17 cellular contexts compared by ENCODE assay signal in the genomic region with DNA sequence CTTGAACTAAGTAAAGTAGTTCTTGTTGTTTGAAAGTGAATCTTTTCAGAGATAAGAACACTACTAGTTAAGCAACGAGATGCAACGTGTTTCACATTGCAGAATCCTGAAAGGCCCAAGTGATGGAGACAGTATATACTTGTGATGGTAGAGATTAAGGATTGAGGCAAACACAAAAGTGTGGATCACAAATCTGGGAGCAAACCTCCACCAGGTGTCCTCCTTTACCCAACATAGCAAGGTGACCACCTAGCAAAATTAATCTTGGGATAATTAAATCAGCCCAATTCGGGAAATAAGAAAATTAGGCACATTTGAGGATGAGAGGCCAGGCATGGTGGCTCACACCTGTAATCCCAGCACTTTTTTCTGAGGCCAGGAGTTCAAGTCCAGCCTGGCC.
DNase-seq lines count a peak whose midpoint lies in the region; ATAC-seq, FAIRE-seq and TF ChIP-seq lines count a peak whose summit lies in the region.
"Had no signal": no experiment of that assay in that cellular context is flagged by ENCODE, and none has a peak within 500 bp of the region (broad histone marks: within the 10 kb centered on the region; RNA-seq: fewer than 3 reads in every experiment).

No MANE protein-coding gene starts in this region.

- intact Hi-C loops in GM12878 (cut with micrococcal nuclease; ENCODE audit: unreplicated experiment), result no loop called here

- in situ Hi-C loops in GM12878 (cut with MboI), result no loop called here

- H3K4me1 ChIP-seq in GM12878 (ENCODE audit: control insufficient read depth, insufficient read depth, low read length), result no peaks in the 10 kb centered on the region
- H3K4me1 ChIP-seq: suprapubic skin had no signal

- H3K4me2 ChIP-seq in GM12878 (ENCODE audit: control insufficient read depth, insufficient read depth), result no peak overlapping the region

- no peak for TF ChIP-seq POLR2A in GM12878 (IDR thresholded peaks at IDR 0.05; ENCODE audit: low read depth, low read length)

- H3K4me3 Mint-ChIP-seq in neural crest cell, result no peak overlapping the region
- H3K4me3 Mint-ChIP-seq: activated B cell treated with CpG ODN at 0.5 μM for 24 hours; activated naive CD8-positive, alpha-beta T cell treated with anti-CD3 and anti-CD28 coated beads, Interleukin-2, amount 50 U/mL, for 24 hours; immature natural killer cell had no signal

- SMC1A ChIA-PET in GM12878 (lab: Charles Lee; ENCODE audit: uncharacterized antibody, unreplicated experiment), result interaction anchor here (1.3 to 1.4 kb wide), 2 partner anchors 10 to 11 kb away, joined by 3 to 4 read pairs; no protein-coding TSS in a partner anchor

- CTCF ChIA-PET in GM12878 (lab: Yijun Ruan, JAX), result interaction anchor here (1.1 kb wide), 1 partner anchor 12 kb away, joined by 3 read pairs; no protein-coding TSS in a partner anchor

- no peaks in the 10 kb centered on the region for H3K27me3 ChIP-seq in GM12878 (replicated peaks in 1 of 2; ENCODE audit: control insufficient read depth in 2 of 2, insufficient read depth in 2 of 2, low read length in 1 of 2)
- H3K27me3 ChIP-seq: suprapubic skin had no signal

- 7% methylated on average over 3 of the region's 3 CpGs for WGBS in GM12878 (ENCODE audit: insufficient coverage, insufficient replicate concordance, low lambda C conversion rate, missing lambda C conversion rate)

- TF ChIP-seq EP300 in Ishikawa (IDR thresholded peaks at IDR 0.05; ENCODE audit: borderline replicate concordance), result no peak
- no peak for TF ChIP-seq EP300 in GM12878 (IDR thresholded peaks at IDR 0.05; ENCODE audit: borderline replicate concordance in 1 of 2, control insufficient read depth in 1 of 2, low read depth in 2 of 2, low read length in 2 of 2)

- H3K9me3 ChIP-seq in GM12878 (replicated peaks; ENCODE audit: control insufficient read depth, insufficient read depth, low read length), result no peaks in the 10 kb centered on the region
- H3K9me3 ChIP-seq: suprapubic skin had no signal

- no TSS peak for BruUV-seq in GM12878 (replicated peaks; lab: Mats Ljungman, UMichigan)

- H3K36me3 ChIP-seq in GM12878 (ENCODE audit: control insufficient read depth in 2 of 2, insufficient read depth in 2 of 2, low read length in 1 of 2), result no peaks in the 10 kb centered on the region
- H3K36me3 ChIP-seq: suprapubic skin had no signal

- no peaks in the 10 kb centered on the region for H3K79me2 ChIP-seq in GM12878 (ENCODE audit: control insufficient read depth, insufficient read depth, low read length)

- H3K9me3 Mint-ChIP-seq in neural crest cell, result peaks cover 8% of the 10 kb centered on the region
- H3K9me3 Mint-ChIP-seq: activated B cell treated with CpG ODN at 0.5 μM for 24 hours; activated naive CD8-positive, alpha-beta T cell treated with anti-CD3 and anti-CD28 coated beads, Interleukin-2, amount 50 U/mL, for 24 hours had no signal

- no peaks in the 10 kb centered on the region for H4K20me1 ChIP-seq in GM12878 (ENCODE audit: control insufficient read depth, insufficient read depth)

- FAIRE-seq in GM12878 (lab: Jason Lieb, UNC), result no peak

- no peak overlapping the region for H2AFZ ChIP-seq in GM12878 (ENCODE audit: control insufficient read depth, low read depth, low read length)
- H2AFZ ChIP-seq: GM23248 had no signal

- no peak overlapping the region for H3K27ac ChIP-seq in GM12878 (ENCODE audit: control insufficient read depth, insufficient read depth)
- H3K27ac ChIP-seq: GM23248, suprapubic skin had no signal

- RAD21 ChIA-PET in GM12878 (lab: Charles Lee; ENCODE audit: unreplicated experiment), result no interaction called here

- no peak overlapping the region for H3K27ac Mint-ChIP-seq in neural crest cell (ENCODE audit: unreplicated experiment)
- H3K27ac Mint-ChIP-seq: activated B cell treated with CpG ODN at 0.5 μM for 24 hours; activated naive CD8-positive, alpha-beta T cell treated with anti-CD3 and anti-CD28 coated beads, Interleukin-2, amount 50 U/mL, for 24 hours; immature natural killer cell had no signal

- peak in 1 of 3 experiments; percentile 6; a peak in 1 of 6 replicates for TF ChIP-seq CTCF in GM12878 (IDR thresholded peaks at IDR 0.05 in 2 of 3, conservative IDR thresholded peaks at IDR 0.05 in 1 of 3; ENCODE audit: control insufficient read depth in 2 of 3, extremely low read depth in 1 of 3, insufficient read depth in 1 of 3, low read depth in 3 of 3, low read length in 3 of 3)
- TF ChIP-seq CTCF in neural crest cell (conservative IDR thresholded peaks at IDR 0.05), result peak; percentile 27

- H3K4me3 ChIP-seq in GM12878, result no peak overlapping the region
- H3K4me3 ChIP-seq: GM23248, suprapubic skin had no signal

- peaks cover 55% of the 10 kb centered on the region for H3K4me1 Mint-ChIP-seq in neural crest cell
- H3K4me1 Mint-ChIP-seq: activated B cell treated with CpG ODN at 0.5 μM for 24 hours; activated naive CD8-positive, alpha-beta T cell treated with anti-CD3 and anti-CD28 coated beads, Interleukin-2, amount 50 U/mL, for 24 hours; immature natural killer cell had no signal

- peaks cover 3% of the 10 kb centered on the region for H3K36me3 Mint-ChIP-seq in neural crest cell (ENCODE audit: low read depth)
- H3K36me3 Mint-ChIP-seq: immature natural killer cell had no signal

- H3K9ac ChIP-seq in GM12878 (ENCODE audit: control insufficient read depth, insufficient read depth, low read length), result no peak overlapping the region
- H3K9ac ChIP-seq: GM23248 had no signal

- ATAC-seq in GM12878 (no peak), HG02885 (IDR thresholded peaks at IDR 0.05; ENCODE audit: poor library complexity, unreplicated experiment) (no peak)
- ATAC-seq: activated naive CD8-positive, alpha-beta T cell treated with anti-CD3 and anti-CD28 coated beads, Interleukin-2, amount 50 U/mL, for 24 hours had no signal

- H3K27me3 Mint-ChIP-seq in neural crest cell (ENCODE audit: low read depth), result no peaks in the 10 kb centered on the region
- H3K27me3 Mint-ChIP-seq: activated B cell treated with CpG ODN at 0.5 μM for 24 hours; activated naive CD8-positive, alpha-beta T cell treated with anti-CD3 and anti-CD28 coated beads, Interleukin-2, amount 50 U/mL, for 24 hours had no signal

- peak; percentile 15 for DNase-seq in SHP77 treated with DMSO at 0.1 percent for 48 hours (lab: John Stamatoyannopoulos, UW)
- no peak for DNase-seq in SHP77 (lab: John Stamatoyannopoulos, UW)
- DNase-seq in GM12878 (ENCODE audit: low read depth, low spot score), result no peak
- no peak for DNase-seq in neural crest cell (ENCODE audit: low read depth, low spot score)
- DNase-seq in superior temporal gyrus (ENCODE audit: extremely low spot score), result no peak
- no peak for DNase-seq in NCI-H446 (lab: John Stamatoyannopoulos, UW)
- DNase-seq: activated B cell treated with CpG ODN at 0.5 μM for 24 hours; activated naive CD8-positive, alpha-beta T cell treated with anti-CD3 and anti-CD28 coated beads, Interleukin-2, amount 50 U/mL, for 24 hours; cerebellar nuclear complex; GM23248; immature natural killer cell; MM.1S; NCI-H226; retina had no signal

- POLR2A ChIA-PET in GM12878 (lab: Charles Lee), result no interaction called here

- TF ChIP-seq RAD21 in Ishikawa (IDR thresholded peaks at IDR 0.05; ENCODE audit: low read depth) (peak; percentile 52), GM12878 (IDR thresholded peaks at IDR 0.05; ENCODE audit: insufficient read depth, low read depth, low read length) (peak; percentile 15; the same call in 1 of the 2 replicates)

TF ChIP-seq in Ishikawa, 13 proteins besides CTCF, POLR2A, EP300 and RAD21 (continues in another document):
- no peak for TF ChIP-seq TCF12 (IDR thresholded peaks at IDR 0.05; ENCODE audit: low read depth)
- TF ChIP-seq, protein P1, sequence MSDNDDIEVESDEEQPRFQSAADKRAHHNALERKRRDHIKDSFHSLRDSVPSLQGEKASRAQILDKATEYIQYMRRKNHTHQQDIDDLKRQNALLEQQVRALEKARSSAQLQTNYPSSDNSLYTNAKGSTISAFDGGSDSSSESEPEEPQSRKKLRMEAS (IDR thresholded peaks at IDR 0.05), result no peak
- TF ChIP-seq, protein P2, sequence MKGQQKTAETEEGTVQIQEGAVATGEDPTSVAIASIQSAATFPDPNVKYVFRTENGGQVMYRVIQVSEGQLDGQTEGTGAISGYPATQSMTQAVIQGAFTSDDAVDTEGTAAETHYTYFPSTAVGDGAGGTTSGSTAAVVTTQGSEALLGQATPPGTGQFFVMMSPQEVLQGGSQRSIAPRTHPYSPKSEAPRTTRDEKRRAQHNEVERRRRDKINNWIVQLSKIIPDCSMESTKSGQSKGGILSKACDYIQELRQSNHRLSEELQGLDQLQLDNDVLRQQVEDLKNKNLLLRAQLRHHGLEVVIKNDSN (IDR thresholded peaks at IDR 0.05), result no peak
- TF ChIP-seq TAF1 (IDR thresholded peaks at IDR 0.05; ENCODE audit: low read depth), result no peak
- no peak for TF ChIP-seq ZBTB7A (IDR thresholded peaks at IDR 0.05; ENCODE audit: low read depth)
- TF ChIP-seq EGR1 (IDR thresholded peaks at IDR 0.05), result no peak
- no peak for TF ChIP-seq YY1 (IDR thresholded peaks at IDR 0.05; ENCODE audit: low read depth)
- no peak for TF ChIP-seq CREB1 (IDR thresholded peaks at IDR 0.05; ENCODE audit: low read depth)
- TF ChIP-seq NFIC (IDR thresholded peaks at IDR 0.05), result no peak
- no peak for TF ChIP-seq CEBPB (IDR thresholded peaks at IDR 0.05)
- TF ChIP-seq TEAD4 (IDR thresholded peaks at IDR 0.05), result no peak

TF ChIP-seq in GM12878, 131 proteins besides CTCF, POLR2A, EP300 and RAD21:
- TF ChIP-seq, protein P2 (IDR thresholded peaks at IDR 0.05; ENCODE audit: borderline replicate concordance, extremely low read length, insufficient read depth, low read depth, low read length), result no peak
- no peak for TF ChIP-seq RELA (IDR thresholded peaks at IDR 0.05; ENCODE audit: borderline replicate concordance, partially characterized antibody)
- no peak for TF ChIP-seq BACH1 (IDR thresholded peaks at IDR 0.05; ENCODE audit: borderline replicate concordance)
- TF ChIP-seq MEF2B (IDR thresholded peaks at IDR 0.05; ENCODE audit: partially characterized antibody, poor library complexity, severe bottlenecking), result no peak
- no peak for TF ChIP-seq MEF2A (IDR thresholded peaks at IDR 0.05; ENCODE audit: insufficient read depth, low read depth, low read length)
- TF ChIP-seq TBL1XR1 (IDR thresholded peaks at IDR 0.05; ENCODE audit: low read depth, low read length), result no peak
- TF ChIP-seq CHD1 (IDR thresholded peaks at IDR 0.05; ENCODE audit: low read depth, low read length), result no peak
- TF ChIP-seq SMC3 (IDR thresholded peaks at IDR 0.05; ENCODE audit: borderline replicate concordance, low read length), result no peak
- no peak for TF ChIP-seq SIN3A (IDR thresholded peaks at IDR 0.05; ENCODE audit: low read depth, low read length)
